Comparison of ENCODE assay signal across 8 cellular contexts in genomic region chr11:94493146-94493442, GRCh38. TPM values are rescaled to one million over a fixed set of nuclear protein-coding genes. Genes with fewer than 3 reads are reported as not detected.
A peak's percentile ranks its signal among the peaks of the same experiment; 100 is the strongest.
DNase-seq lines count a peak whose midpoint lies in the region; ATAC-seq, FAIRE-seq and TF ChIP-seq lines count a peak whose summit lies in the region.

No MANE protein-coding gene starts in this region.

- H3K4me1 Mint-ChIP-seq in activated T-cell treated with anti-CD3 and anti-CD28 coated beads, Interleukin-2, amount 50 U/mL, for 72 hours (ENCODE audit: low read depth): peaks cover 31% of the 10 kb centered on the region

- DNase-seq in activated T-cell treated with anti-CD3 and anti-CD28 coated beads for 48 hours (ENCODE audit: low read depth) (peak; percentile 1), kidney epithelial cell (ENCODE audit: low read depth) (no peak), thoracic aorta (ENCODE audit: low spot score) (no peak), H54 (ENCODE audit: insufficient read length, low spot score) (no peak)
- no peak for DNase-seq in activated T-cell treated with anti-CD3 and anti-CD28 coated beads, Interleukin-2, amount 50 U/mL, for 48 hours
- no peak for DNase-seq in activated T-cell treated with anti-CD3 and anti-CD28 coated beads, Interleukin-2, amount 50 U/mL, for 72 hours

- peak overlapping the region; percentile 98 for H3K27ac Mint-ChIP-seq in activated T-cell treated with anti-CD3 and anti-CD28 coated beads, Interleukin-2, amount 50 U/mL, for 72 hours

- FAIRE-seq in H54 (lab: Jason Lieb, UNC): no peak

- no peaks in the 10 kb centered on the region for H3K9me3 ChIP-seq in thoracic aorta

- H3K27me3 Mint-ChIP-seq in activated T-cell treated with anti-CD3 and anti-CD28 coated beads, Interleukin-2, amount 50 U/mL, for 72 hours (ENCODE audit: low read depth): no peaks in the 10 kb centered on the region

- peak overlapping the region; percentile 78 to 81 for H3K27ac ChIP-seq in thoracic aorta

- peak overlapping the region; percentile 94 to 96 for H3K4me3 Mint-ChIP-seq in activated T-cell treated with anti-CD3 and anti-CD28 coated beads, Interleukin-2, amount 50 U/mL, for 72 hours

- no peak for TF ChIP-seq POLR2A in H54 (IDR thresholded peaks at IDR 0.05; ENCODE audit: low read depth, low read length)

- H3K9me3 Mint-ChIP-seq in activated T-cell treated with anti-CD3 and anti-CD28 coated beads, Interleukin-2, amount 50 U/mL, for 72 hours: no peaks in the 10 kb centered on the region

- peaks cover 13 to 33% of the 10 kb centered on the region in 2 donors for H3K4me1 ChIP-seq in thoracic aorta (ENCODE audit: control insufficient read depth in 1 of 2, low read depth in 2 of 2)

- peaks cover 11 to 27% of the 10 kb centered on the region in 2 donors for H3K36me3 Mint-ChIP-seq in activated T-cell treated with anti-CD3 and anti-CD28 coated beads, Interleukin-2, amount 50 U/mL, for 72 hours (ENCODE audit: insufficient read depth in 2 of 2)

- H3K36me3 ChIP-seq in kidney epithelial cell (ENCODE audit: control insufficient read depth, insufficient read depth, low read length) (no peaks in the 10 kb centered on the region), thoracic aorta (peaks cover 12% of the 10 kb centered on the region)

- H3K27me3 ChIP-seq in kidney epithelial cell (ENCODE audit: control insufficient read depth, insufficient read depth, low read length) (no peaks in the 10 kb centered on the region), thoracic aorta (replicated peaks; ENCODE audit: insufficient read depth) (no peaks in the 10 kb centered on the region)

- TF ChIP-seq CTCF in kidney epithelial cell (IDR thresholded peaks at IDR 0.05; ENCODE audit: insufficient read depth, low read length, poor library complexity, severe bottlenecking): no peak
- TF ChIP-seq CTCF in thoracic aorta (IDR thresholded peaks at IDR 0.05): no peak

- ATAC-seq in HG03175 (IDR thresholded peaks at IDR 0.05; ENCODE audit: unreplicated experiment): peak; percentile 29
- peak in 1 of 2 donors; percentile 4 for ATAC-seq in activated T-cell treated with anti-CD3 and anti-CD28 coated beads, Interleukin-2, amount 50 U/mL, for 72 hours (replicated peaks in 1 of 2)
- ATAC-seq in thoracic aorta (ENCODE audit: insufficient number of reproducible peaks, low FRiP score, low read depth): no peak
- ATAC-seq in GM19463 (IDR thresholded peaks at IDR 0.05; ENCODE audit: unreplicated experiment): no peak

- H3K4me3 ChIP-seq in kidney epithelial cell (ENCODE audit: low read depth, low read length): peak overlapping the region; percentile 73
- H3K4me3 ChIP-seq in thoracic aorta: peak overlapping the region; percentile 97

RNA-seq across cellular contexts. Expression of gene MRE11, which starts 0.6 kb away (rescaled TPM):
- 10 to 100 TPM; 43.8 to 49.1 TPM for total RNA-seq in activated T-cell treated with anti-CD3 and anti-CD28 coated beads, Interleukin-2, amount 50 U/mL, for 72 hours
- 7.0 and 8.1 TPM in 2 replicates for total RNA-seq in kidney epithelial cell
- total RNA-seq in thoracic aorta: 10 to 100 TPM in 1 of 2 donors, 1 to 10 TPM in 1; 7.9 to 12.6 TPM

RNA-seq across cellular contexts. Expression of gene ANKRD49, which starts 0.7 kb away (rescaled TPM):
- 10 to 100 TPM; 24.2 to 28.1 TPM for total RNA-seq in activated T-cell treated with anti-CD3 and anti-CD28 coated beads, Interleukin-2, amount 50 U/mL, for 72 hours
- total RNA-seq in kidney epithelial cell: 7.5 and 16.7 TPM in 2 replicates
- 10 to 100 TPM; 18.8 to 20.8 TPM for total RNA-seq in thoracic aorta

RNA-seq across cellular contexts. Expression of gene C11orf97, which starts 19.2 kb away (rescaled TPM):
- not detected for total RNA-seq in activated T-cell treated with anti-CD3 and anti-CD28 coated beads, Interleukin-2, amount 50 U/mL, for 72 hours
- total RNA-seq in kidney epithelial cell: not detected in 2 replicates
- total RNA-seq in thoracic aorta: not detected

RNA-seq across cellular contexts. Expression of gene FUT4, which starts 50.6 kb away (rescaled TPM):
- total RNA-seq in activated T-cell treated with anti-CD3 and anti-CD28 coated beads, Interleukin-2, amount 50 U/mL, for 72 hours: 1 to 10 TPM; 5.4 to 5.5 TPM
- total RNA-seq in kidney epithelial cell: 12.3 and 13.4 TPM in 2 replicates
- total RNA-seq in thoracic aorta: 10 to 100 TPM; 14.1 to 23.4 TPM
